15 cellular contexts compared by ENCODE assay signal in genomic region chr3:195079636-195080035, GRCh38.
A peak's percentile ranks its signal among the peaks of the same experiment; 100 is the strongest.
DNase-seq lines count a peak whose midpoint lies in the region; ATAC-seq and TF ChIP-seq lines count a peak whose summit lies in the region.
"Had no signal": no experiment of that assay in that cellular context is flagged by ENCODE, and none has a peak within 500 bp of the region (broad histone marks: within the 10 kb centered on the region; RNA-seq: fewer than 3 reads in every experiment).

No MANE protein-coding gene starts in this region.

- H3K4me3 Mint-ChIP-seq in activated CD4-positive, alpha-beta T cell treated with anti-CD3 and anti-CD28 coated beads, Interleukin-2, amount 10 ng/mL, durations not matched to agents 7 days and 5 days = no peak overlapping the region
- H3K4me3 Mint-ChIP-seq in stimulated activated effector memory CD8-positive, alpha-beta T cell treated with anti-CD3 and anti-CD28 coated beads, Interleukin-12 subunit alpha, Interleukin-12 subunit beta, amount 100 ng/mL, for 72 hours = no peak overlapping the region
- H3K4me3 Mint-ChIP-seq in Calu3 (ENCODE audit: low read depth, unreplicated experiment) = no peak overlapping the region
- H3K4me3 Mint-ChIP-seq: activated naive CD8-positive, alpha-beta T cell treated with anti-CD3 and anti-CD28 coated beads, Interleukin-2, amount 50 U/mL, for 24 hours had no signal

- intact Hi-C loops in left ventricle myocardium inferior (cut with micrococcal nuclease) = no loop called here
- intact Hi-C loops in Calu3 (cut with micrococcal nuclease; ENCODE audit: unreplicated experiment) = no loop called here

- no peaks in the 10 kb centered on the region for H3K9me3 ChIP-seq in left ventricle myocardium inferior (replicated peaks)
- H3K9me3 ChIP-seq: A549 had no signal

- no peaks in the 10 kb centered on the region for H3K36me3 ChIP-seq in left ventricle myocardium inferior

- TF ChIP-seq CTCF in left ventricle myocardium inferior (IDR thresholded peaks at IDR 0.05; ENCODE audit: borderline replicate concordance) = no peak
- no peak for TF ChIP-seq CTCF in Calu3 (IDR thresholded peaks at IDR 0.05; ENCODE audit: unreplicated experiment)

- in situ Hi-C loops in SK-MEL-5 (cut with HindIII; ENCODE audit: low pct_unique_long_range_greater_than_20kb, low sequenced_read_pairs) = no loop called here

- H3K4me3 ChIP-seq in left ventricle myocardium inferior = no peak overlapping the region
- H3K4me3 ChIP-seq: A549 had no signal

- no peak for DNase-seq in activated CD4-positive, alpha-beta T cell treated with anti-CD3 and anti-CD28 coated beads, Interleukin-2, amount 10 ng/mL, durations not matched to agents 7 days and 5 days
- DNase-seq in activated CD4-positive, alpha-beta T cell treated with anti-CD3 and anti-CD28 coated beads for 4 hours = no peak
- DNase-seq in SK-MEL-5 (ENCODE audit: low read depth, low spot score) = peak; percentile 43
- DNase-seq in left ventricle myocardium inferior = peak; percentile 9
- DNase-seq in stimulated activated effector memory CD8-positive, alpha-beta T cell treated with anti-CD3 and anti-CD28 coated beads, Interleukin-12 subunit alpha, Interleukin-12 subunit beta, amount 100 ng/mL, for 72 hours (ENCODE audit: low spot score in 2 of 2) = no peak
- DNase-seq in Calu3 = no peak
- DNase-seq in GF-D8 (lab: John Stamatoyannopoulos, UW) = no peak
- no peak for DNase-seq in activated T-cell treated with anti-CD3 and anti-CD28 coated beads, Interleukin-2, amount 50 U/mL, for 48 hours
- DNase-seq: activated CD4-positive, CD25-positive, alpha-beta regulatory T cell treated with anti-CD3 and anti-CD28 coated beads, Interleukin-2, amount 50 U/mL, for 72 hours; activated naive CD8-positive, alpha-beta T cell treated with anti-CD3 and anti-CD28 coated beads, Interleukin-2, amount 50 U/mL, for 24 hours; GOT3; NCI-H1105 treated with DMSO at 0.1 percent for 48 hours; stimulated activated CD4-positive, alpha-beta T cell treated with anti-CD3 and anti-CD28 coated beads, Interleukin-4, amount 100 ng/mL, for 1 hour had no signal

- BruUV-seq in Calu3 (replicated peaks; lab: Mats Ljungman, UMichigan) = no TSS peak

- H3K27me3 Mint-ChIP-seq in activated CD4-positive, alpha-beta T cell treated with anti-CD3 and anti-CD28 coated beads, Interleukin-2, amount 10 ng/mL, durations not matched to agents 7 days and 5 days = no peaks in the 10 kb centered on the region
- H3K27me3 Mint-ChIP-seq in Calu3 (ENCODE audit: unreplicated experiment) = peaks cover 13% of the 10 kb centered on the region
- H3K27me3 Mint-ChIP-seq: activated naive CD8-positive, alpha-beta T cell treated with anti-CD3 and anti-CD28 coated beads, Interleukin-2, amount 50 U/mL, for 24 hours had no signal

- H3K4me1 Mint-ChIP-seq in activated CD4-positive, alpha-beta T cell treated with anti-CD3 and anti-CD28 coated beads, Interleukin-2, amount 10 ng/mL, durations not matched to agents 7 days and 5 days = no peaks in the 10 kb centered on the region
- peaks cover 14% of the 10 kb centered on the region for H3K4me1 Mint-ChIP-seq in stimulated activated effector memory CD8-positive, alpha-beta T cell treated with anti-CD3 and anti-CD28 coated beads, Interleukin-12 subunit alpha, Interleukin-12 subunit beta, amount 100 ng/mL, for 72 hours
- peaks cover 11% of the 10 kb centered on the region for H3K4me1 Mint-ChIP-seq in Calu3 (ENCODE audit: low read depth, unreplicated experiment)

- H3K27me3 ChIP-seq in left ventricle myocardium inferior (ENCODE audit: low read depth) = no peaks in the 10 kb centered on the region

- POLR2A ChIA-PET in activated CD4-positive, alpha-beta T cell treated with anti-CD3 and anti-CD28 coated beads, Interleukin-2, amount 10 ng/mL, durations not matched to agents 7 days and 5 days (lab: Charles Lee) = interaction anchor here (0.6 kb wide), 1 partner anchor 1046 kb away, joined by 12 read pairs; no protein-coding TSS in a partner anchor

- peaks cover 49% of the 10 kb centered on the region for H3K4me1 ChIP-seq in left ventricle myocardium inferior
- H3K4me1 ChIP-seq: A549 had no signal

- ATAC-seq in stimulated activated effector memory CD8-positive, alpha-beta T cell treated with anti-CD3 and anti-CD28 coated beads, Interleukin-12 subunit alpha, Interleukin-12 subunit beta, amount 100 ng/mL, for 72 hours = no peak
- ATAC-seq: A549; activated naive CD8-positive, alpha-beta T cell treated with anti-CD3 and anti-CD28 coated beads, Interleukin-2, amount 50 U/mL, for 24 hours had no signal

- H3K27ac Mint-ChIP-seq in activated CD4-positive, alpha-beta T cell treated with anti-CD3 and anti-CD28 coated beads, Interleukin-2, amount 10 ng/mL, durations not matched to agents 7 days and 5 days = peak overlapping the region; percentile 19
- peak overlapping the region; percentile 3 for H3K27ac Mint-ChIP-seq in stimulated activated effector memory CD8-positive, alpha-beta T cell treated with anti-CD3 and anti-CD28 coated beads, Interleukin-12 subunit alpha, Interleukin-12 subunit beta, amount 100 ng/mL, for 72 hours
- no peak overlapping the region for H3K27ac Mint-ChIP-seq in Calu3 (ENCODE audit: unreplicated experiment)
- H3K27ac Mint-ChIP-seq: activated naive CD8-positive, alpha-beta T cell treated with anti-CD3 and anti-CD28 coated beads, Interleukin-2, amount 50 U/mL, for 24 hours had no signal

- CTCF ChIA-PET in activated CD4-positive, alpha-beta T cell treated with anti-CD3 and anti-CD28 coated beads, Interleukin-2, amount 10 ng/mL, durations not matched to agents 7 days and 5 days (lab: Charles Lee) = no interaction called here
- CTCF ChIA-PET in Calu3 (lab: Charles Lee) = no interaction called here

- H3K9me3 Mint-ChIP-seq in activated CD4-positive, alpha-beta T cell treated with anti-CD3 and anti-CD28 coated beads, Interleukin-2, amount 10 ng/mL, durations not matched to agents 7 days and 5 days = no peaks in the 10 kb centered on the region
- H3K9me3 Mint-ChIP-seq in stimulated activated effector memory CD8-positive, alpha-beta T cell treated with anti-CD3 and anti-CD28 coated beads, Interleukin-12 subunit alpha, Interleukin-12 subunit beta, amount 100 ng/mL, for 72 hours = no peaks in the 10 kb centered on the region
- H3K9me3 Mint-ChIP-seq in Calu3 (ENCODE audit: low read depth, unreplicated experiment) = no peaks in the 10 kb centered on the region
- H3K9me3 Mint-ChIP-seq: activated naive CD8-positive, alpha-beta T cell treated with anti-CD3 and anti-CD28 coated beads, Interleukin-2, amount 50 U/mL, for 24 hours had no signal

- peak overlapping the region; percentile 92 for H3K27ac ChIP-seq in left ventricle myocardium inferior (replicated peaks)
- H3K27ac ChIP-seq: A549, epithelial cell of prostate had no signal

- H3K36me3 Mint-ChIP-seq in activated CD4-positive, alpha-beta T cell treated with anti-CD3 and anti-CD28 coated beads, Interleukin-2, amount 10 ng/mL, durations not matched to agents 7 days and 5 days (ENCODE audit: low read depth) = no peaks in the 10 kb centered on the region
- no peaks in the 10 kb centered on the region for H3K36me3 Mint-ChIP-seq in stimulated activated effector memory CD8-positive, alpha-beta T cell treated with anti-CD3 and anti-CD28 coated beads, Interleukin-12 subunit alpha, Interleukin-12 subunit beta, amount 100 ng/mL, for 72 hours
- H3K36me3 Mint-ChIP-seq in Calu3 (ENCODE audit: insufficient read depth, unreplicated experiment) = no peaks in the 10 kb centered on the region

Comparison
In these comparisons a context has a peak if more than half of its experiments do, and no peak if none do; other contexts are left out.
1. DNase-seq: peak in SK-MEL-5 (single experiment) and left ventricle myocardium inferior (single experiment); none in activated CD4-positive, alpha-beta T cell treated with anti-CD3 and anti-CD28 coated beads, Interleukin-2, amount 10 ng/mL, durations not matched to agents 7 days and 5 days (single experiment), activated CD4-positive, alpha-beta T cell treated with anti-CD3 and anti-CD28 coated beads for 4 hours (0 of 2), stimulated activated effector memory CD8-positive, alpha-beta T cell treated with anti-CD3 and anti-CD28 coated beads, Interleukin-12 subunit alpha, Interleukin-12 subunit beta, amount 100 ng/mL, for 72 hours (0 of 2), Calu3 (single experiment), GF-D8 (single experiment) and activated T-cell treated with anti-CD3 and anti-CD28 coated beads, Interleukin-2, amount 50 U/mL, for 48 hours (0 of 2).